Comparison of ENCODE assay signal across 6 cellular contexts in the genomic region with DNA sequence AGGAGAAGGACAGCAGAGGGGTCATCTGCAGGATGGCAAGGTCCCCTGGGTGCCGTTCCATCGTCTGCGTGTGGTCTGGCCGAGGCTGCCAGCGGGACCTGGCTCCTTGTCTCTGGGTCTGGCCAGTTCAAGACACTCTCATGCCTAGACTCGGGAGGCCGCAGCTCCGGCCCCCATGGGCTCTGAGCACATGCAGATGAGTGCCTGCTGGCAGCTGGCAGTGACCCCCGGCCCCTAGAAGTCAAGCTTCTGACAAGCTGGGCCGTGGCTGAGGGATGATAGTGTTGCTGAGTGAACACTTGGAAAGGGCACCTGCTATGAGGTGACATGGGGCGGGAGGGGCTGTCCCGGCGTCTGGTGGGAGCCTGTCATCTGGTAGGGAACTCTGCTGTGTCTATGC.
"Had no signal": no experiment of that assay in that cellular context is flagged by ENCODE, and none has a peak within 500 bp of the region (broad histone marks: within the 10 kb centered on the region; RNA-seq: fewer than 3 reads in every experiment).

No MANE protein-coding gene starts in this region.

- ATAC-seq: K562 had no signal

- H3K27ac ChIP-seq: GM23248 had no signal

- H3K9ac ChIP-seq: GM23248 had no signal

- DNase-seq: GM23248, H9, HCEC 1CT, IMR-90, KG1 had no signal

- H2AFZ ChIP-seq: GM23248 had no signal

- H3K4me3 ChIP-seq: GM23248, K562 had no signal
